Comparison of ENCODE assay signal across 8 cellular contexts in the genomic region with DNA sequence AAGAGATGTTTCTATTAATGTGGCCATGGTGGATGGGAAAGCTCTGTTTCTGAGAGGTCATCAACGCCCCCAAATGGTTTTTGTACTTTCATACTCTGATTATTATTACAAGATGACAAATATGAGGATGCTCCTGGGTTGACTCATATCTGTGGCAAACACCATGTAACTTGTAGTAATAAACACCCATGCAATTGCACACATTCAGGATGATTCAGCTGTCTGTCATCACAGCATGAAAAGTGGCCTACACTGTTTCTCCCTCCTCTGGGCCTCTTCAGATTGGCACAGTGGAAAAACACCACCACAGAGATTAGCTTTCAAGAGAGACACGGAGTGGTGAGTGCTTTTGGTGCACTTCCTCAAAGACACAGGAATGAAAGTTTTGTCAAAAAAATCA.
DNase-seq lines count a peak whose midpoint lies in the region; TF ChIP-seq lines count a peak whose summit lies in the region.

No MANE protein-coding gene starts in this region.

- H3K27me3 ChIP-seq in BJ (ENCODE audit: control insufficient read depth, insufficient read depth, low read length): no peaks in the 10 kb centered on the region

- no peak overlapping the region for H3K27ac ChIP-seq in OCI-LY7 (ENCODE audit: low read depth, low read length, poor library complexity, severe bottlenecking)

- no peak overlapping the region for H2AFZ ChIP-seq in OCI-LY7 (ENCODE audit: low read length)

- no peak overlapping the region for H3K4me3 ChIP-seq in BJ (ENCODE audit: low read depth, low read length)
- H3K4me3 ChIP-seq in foreskin fibroblast (ENCODE audit: low read depth in 1 of 2, low read length in 2 of 2): no peak overlapping the region
- no peak overlapping the region for H3K4me3 ChIP-seq in OCI-LY7 (ENCODE audit: low read depth, low read length, poor library complexity, severe bottlenecking)

- H3K36me3 ChIP-seq in BJ (ENCODE audit: control insufficient read depth, insufficient read depth, low read length): no peaks in the 10 kb centered on the region
- H3K36me3 ChIP-seq in OCI-LY7 (ENCODE audit: insufficient read depth, low read length): no peaks in the 10 kb centered on the region

- TF ChIP-seq CTCF in BJ (IDR thresholded peaks at IDR 0.05; ENCODE audit: insufficient read depth, low read depth, low read length): no peak
- no peak for TF ChIP-seq CTCF in foreskin fibroblast (IDR thresholded peaks at IDR 0.05; ENCODE audit: low read depth, low read length)
- TF ChIP-seq CTCF in OCI-LY7 (conservative IDR thresholded peaks at IDR 0.05; ENCODE audit: low read length): no peak

- CTCF ChIA-PET in BJ (lab: Yijun Ruan, JAX): interaction anchor here (1.2 kb wide), 1 partner anchor 57 kb away, joined by 3 read pairs; no protein-coding TSS in a partner anchor
- CTCF ChIA-PET in OCI-LY7 (lab: Charles Lee; ENCODE audit: unreplicated experiment): no interaction called here

- POLR2A ChIA-PET in BJ (lab: Charles Lee): interaction anchor here (0.8 kb wide), 1 partner anchor 925 kb away, joined by 4 read pairs; no protein-coding TSS in a partner anchor
- POLR2A ChIA-PET in OCI-LY7 (lab: Charles Lee): no interaction called here

- DNase-seq in BJ (ENCODE audit: low read depth): peak; percentile 77
- peak; percentile 5 for DNase-seq in GOT3 (lab: John Stamatoyannopoulos, UW)
- peak; percentile 83 to 92 for DNase-seq in foreskin fibroblast
- DNase-seq in NCI-H510A (lab: John Stamatoyannopoulos, UW): no peak
- DNase-seq in OCI-LY7 (ENCODE audit: low spot score): no peak
- DNase-seq in DMS 273 treated with DMSO at 0.1 percent for 48 hours (lab: John Stamatoyannopoulos, UW): no peak
- DNase-seq in NCI-H82 treated with DMSO at 0.1 percent for 48 hours (lab: John Stamatoyannopoulos, UW; ENCODE audit: unreplicated experiment): no peak

- intact Hi-C loops in OCI-LY7 (cut with micrococcal nuclease; ENCODE audit: unreplicated experiment): no loop called here

- no peak overlapping the region for H3K4me2 ChIP-seq in OCI-LY7 (ENCODE audit: low read length)

- no TSS peak for BruUV-seq in OCI-LY7 (replicated peaks; lab: Mats Ljungman, UMichigan)

- no peaks in the 10 kb centered on the region for H3K9me2 ChIP-seq in OCI-LY7 (ENCODE audit: insufficient read depth, low read length)

- H3K4me1 ChIP-seq in OCI-LY7 (ENCODE audit: insufficient read depth, low read length, poor library complexity, severe bottlenecking): no peaks in the 10 kb centered on the region

- H3K9me3 ChIP-seq in OCI-LY7 (ENCODE audit: low read length): no peaks in the 10 kb centered on the region

- no peaks in the 10 kb centered on the region for H3K79me2 ChIP-seq in OCI-LY7 (ENCODE audit: insufficient read depth, low read depth, low read length)

- no peaks in the 10 kb centered on the region for H4K20me1 ChIP-seq in OCI-LY7 (ENCODE audit: insufficient read depth, low read length)

TF ChIP-seq in PFSK-1, 5 proteins besides CTCF, POLR2A, EP300 and RAD21:
- TF ChIP-seq FOXP2 (optimal IDR thresholded peaks at IDR 0.05; ENCODE audit: borderline replicate concordance, extremely low read depth, extremely low read length, insufficient read depth): peak; percentile 31
- no peak for TF ChIP-seq POLR2AphosphoS5 (IDR thresholded peaks at IDR 0.05; ENCODE audit: low read depth, low read length)

Comparison
In these comparisons a context has a peak if more than half of its experiments do, and no peak if none do; other contexts are left out.
1. DNase-seq: peak in BJ (single experiment), GOT3 (single experiment) and foreskin fibroblast (2 of 2); none in NCI-H510A (single experiment), OCI-LY7 (single experiment), DMS 273 treated with DMSO at 0.1 percent for 48 hours (single experiment) and NCI-H82 treated with DMSO at 0.1 percent for 48 hours (single experiment).